15 cellular contexts compared by ENCODE assay signal in genomic region chr22:38959574-38959973, GRCh38. TPM values are rescaled to one million over a fixed set of nuclear protein-coding genes. Genes with fewer than 3 reads are reported as not detected.
DNase-seq lines count a peak whose midpoint lies in the region; TF ChIP-seq lines count a peak whose summit lies in the region.
"Had no signal": no experiment of that assay in that cellular context is flagged by ENCODE, and none has a peak within 500 bp of the region (broad histone marks: within the 10 kb centered on the region; RNA-seq: fewer than 3 reads in every experiment).

No MANE protein-coding gene starts in this region.

- no peaks in the 10 kb centered on the region for H3K9me3 ChIP-seq in BLaER1
- no peaks in the 10 kb centered on the region for H3K9me3 ChIP-seq in neuronal stem cell (replicated peaks in 1 of 2; ENCODE audit: control insufficient read depth in 2 of 2, insufficient read depth in 1 of 2, low read depth in 1 of 2, low read length in 2 of 2)
- H3K9me3 ChIP-seq: Caco-2, HAP-1 had no signal

- H3K27me3 Mint-ChIP-seq in activated CD4-positive, alpha-beta memory T cell treated with anti-CD3 and anti-CD28 coated beads, Interleukin-2, amount 10 ng/mL, durations not matched to agents 7 days and 5 days, result peaks cover 4% of the 10 kb centered on the region
- H3K27me3 Mint-ChIP-seq in activated CD4-positive, alpha-beta memory T cell treated with anti-CD3 and anti-CD28 coated beads for 36 hours, result peaks cover 4% of the 10 kb centered on the region
- H3K27me3 Mint-ChIP-seq in CD14-positive monocyte (ENCODE audit: low read depth in 3 of 3), result peaks cover 1 to 9% (median 4%) of the 10 kb centered on the region in 3 donors

- H3K27ac ChIP-seq in BLaER1 (no peak overlapping the region), neuronal stem cell (replicated peaks; ENCODE audit: low read length) (no peak overlapping the region)
- H3K27ac ChIP-seq: HL-60 had no signal

- peak overlapping the region; percentile 58 for H2BK15ac ChIP-seq in neuronal stem cell (ENCODE audit: low read length)

- H2BK12ac ChIP-seq in neuronal stem cell (ENCODE audit: low read length), result peak overlapping the region; percentile 73

- peak; percentile 22 for DNase-seq in activated CD4-positive, alpha-beta memory T cell treated with anti-CD3 and anti-CD28 coated beads, Interleukin-2, amount 10 ng/mL, durations not matched to agents 7 days and 5 days
- no peak for DNase-seq in activated CD4-positive, alpha-beta memory T cell treated with anti-CD3 and anti-CD28 coated beads for 36 hours
- DNase-seq in CD14-positive monocyte (ENCODE audit: low spot score), result no peak
- DNase-seq in neuronal stem cell (ENCODE audit: low spot score), result no peak
- no peak for DNase-seq in NCI-H526 (lab: John Stamatoyannopoulos, UW)
- DNase-seq in NCI-H446 treated with DMSO at 0.1 percent for 48 hours (lab: John Stamatoyannopoulos, UW), result no peak
- DNase-seq: Caco-2, DND-41, GDM1 had no signal

- POLR2A ChIA-PET in activated CD4-positive, alpha-beta memory T cell treated with anti-CD3 and anti-CD28 coated beads, Interleukin-2, amount 10 ng/mL, durations not matched to agents 7 days and 5 days (lab: Charles Lee), result no interaction called here
- POLR2A ChIA-PET in activated CD4-positive, alpha-beta memory T cell treated with anti-CD3 and anti-CD28 coated beads for 36 hours (lab: Charles Lee), result no interaction called here

- peaks cover 37% of the 10 kb centered on the region for H3K4me1 Mint-ChIP-seq in activated CD4-positive, alpha-beta memory T cell treated with anti-CD3 and anti-CD28 coated beads, Interleukin-2, amount 10 ng/mL, durations not matched to agents 7 days and 5 days
- H3K4me1 Mint-ChIP-seq in activated CD4-positive, alpha-beta memory T cell treated with anti-CD3 and anti-CD28 coated beads for 36 hours (ENCODE audit: low read depth), result peaks cover 16% of the 10 kb centered on the region
- H3K4me1 Mint-ChIP-seq in CD14-positive monocyte, result peaks cover 74% of the 10 kb centered on the region
- H3K4me1 Mint-ChIP-seq: CD8-positive, alpha-beta memory T cell had no signal

- peak overlapping the region; percentile 53 for H2BK5ac ChIP-seq in neuronal stem cell (ENCODE audit: low read length)

- no peaks in the 10 kb centered on the region for H3K9me3 Mint-ChIP-seq in activated CD4-positive, alpha-beta memory T cell treated with anti-CD3 and anti-CD28 coated beads, Interleukin-2, amount 10 ng/mL, durations not matched to agents 7 days and 5 days
- no peaks in the 10 kb centered on the region for H3K9me3 Mint-ChIP-seq in activated CD4-positive, alpha-beta memory T cell treated with anti-CD3 and anti-CD28 coated beads for 36 hours
- H3K9me3 Mint-ChIP-seq in CD14-positive monocyte, result peaks cover 0 to 3% (median 0%) of the 10 kb centered on the region in 7 donors
- H3K9me3 Mint-ChIP-seq: CD8-positive, alpha-beta memory T cell had no signal

- no peak overlapping the region for H4K8ac ChIP-seq in neuronal stem cell (ENCODE audit: low read depth, low read length)

- H3K4me3 ChIP-seq in BLaER1, result no peak overlapping the region
- H3K4me3 ChIP-seq in neuronal stem cell (ENCODE audit: low read length in 2 of 2), result no peak overlapping the region
- H3K4me3 ChIP-seq: HAP-1 had no signal

- intact Hi-C loops in activated CD4-positive, alpha-beta memory T cell treated with anti-CD3 and anti-CD28 coated beads for 36 hours (cut with micrococcal nuclease), result no loop called here
- intact Hi-C loops in CD14-positive monocyte (cut with micrococcal nuclease), result no loop called here

- H3K27me3 ChIP-seq in BLaER1 (no peaks in the 10 kb centered on the region), neuronal stem cell (ENCODE audit: control insufficient read depth in 3 of 3, insufficient read depth in 3 of 3, low read depth in 1 of 3, low read length in 3 of 3) (peaks cover 0 to 22% (median 0%) of the 10 kb centered on the region in 3 experiments)

- H3K4ac ChIP-seq in neuronal stem cell (ENCODE audit: low read length), result no peak overlapping the region

- no peak for TF ChIP-seq CTCF in CD14-positive monocyte (IDR thresholded peaks at IDR 0.05)

- no peak overlapping the region for H3K4me3 Mint-ChIP-seq in activated CD4-positive, alpha-beta memory T cell treated with anti-CD3 and anti-CD28 coated beads, Interleukin-2, amount 10 ng/mL, durations not matched to agents 7 days and 5 days
- H3K4me3 Mint-ChIP-seq in activated CD4-positive, alpha-beta memory T cell treated with anti-CD3 and anti-CD28 coated beads for 36 hours, result no peak overlapping the region
- H3K4me3 Mint-ChIP-seq in CD14-positive monocyte, result peak overlapping the region; percentile 88 to 90
- H3K4me3 Mint-ChIP-seq: B cell; CD8-positive, alpha-beta memory T cell had no signal

- H3K27ac Mint-ChIP-seq in activated CD4-positive, alpha-beta memory T cell treated with anti-CD3 and anti-CD28 coated beads, Interleukin-2, amount 10 ng/mL, durations not matched to agents 7 days and 5 days, result no peak overlapping the region
- no peak overlapping the region for H3K27ac Mint-ChIP-seq in activated CD4-positive, alpha-beta memory T cell treated with anti-CD3 and anti-CD28 coated beads for 36 hours
- H3K27ac Mint-ChIP-seq in CD14-positive monocyte, result peak overlapping the region in 6 of 7 donors; percentile 33 to 100 (median 81)
- H3K27ac Mint-ChIP-seq: B cell had no signal

- peak overlapping the region; percentile 81 for H2AK5ac ChIP-seq in neuronal stem cell (ENCODE audit: low read depth, low read length)

- H3K14ac ChIP-seq in neuronal stem cell (ENCODE audit: low read length), result no peak overlapping the region

- H3K4me1 ChIP-seq in BLaER1 (peaks cover 43% of the 10 kb centered on the region), neuronal stem cell (ENCODE audit: control insufficient read depth in 2 of 2, insufficient read depth in 1 of 2, low read depth in 1 of 2, low read length in 2 of 2) (no peaks in the 10 kb centered on the region)
- H3K4me1 ChIP-seq: HAP-1 had no signal

- H2BK120ac ChIP-seq in neuronal stem cell (ENCODE audit: low read depth, low read length), result no peak overlapping the region

- no peak overlapping the region for H3K23ac ChIP-seq in neuronal stem cell (ENCODE audit: low read depth, low read length, poor library complexity)

- no peak overlapping the region for H2AFZ ChIP-seq in neuronal stem cell (ENCODE audit: low read length)

- peak overlapping the region; percentile 57 for H3K4me2 ChIP-seq in BLaER1
- no peak overlapping the region for H3K4me2 ChIP-seq in neuronal stem cell (ENCODE audit: insufficient read depth, low read length, poor library complexity, severe bottlenecking)

- CTCF ChIA-PET in activated CD4-positive, alpha-beta memory T cell treated with anti-CD3 and anti-CD28 coated beads, Interleukin-2, amount 10 ng/mL, durations not matched to agents 7 days and 5 days (lab: Charles Lee), result no interaction called here
- CTCF ChIA-PET in activated CD4-positive, alpha-beta memory T cell treated with anti-CD3 and anti-CD28 coated beads for 36 hours (lab: Charles Lee), result interaction anchor here (1.2 kb wide), 1 partner anchor 89 kb away, joined by 3 read pairs; no protein-coding TSS in a partner anchor

- no peaks in the 10 kb centered on the region for H3K36me3 ChIP-seq in BLaER1
- no peaks in the 10 kb centered on the region for H3K36me3 ChIP-seq in neuronal stem cell (replicated peaks in 1 of 2; ENCODE audit: control insufficient read depth in 2 of 2, insufficient read depth in 2 of 2, low read length in 2 of 2)
- H3K36me3 ChIP-seq: HAP-1 had no signal

- H4K91ac ChIP-seq in neuronal stem cell (ENCODE audit: low read depth, low read length, poor library complexity), result no peak overlapping the region

- peak overlapping the region; percentile 64 for H3K18ac ChIP-seq in neuronal stem cell (ENCODE audit: low read length)

- H3K9ac ChIP-seq in BLaER1 (no peak overlapping the region), neuronal stem cell (ENCODE audit: low read depth, low read length, poor library complexity) (no peak overlapping the region)

- no peaks in the 10 kb centered on the region for H4K20me1 ChIP-seq in BLaER1

- H3K36me3 Mint-ChIP-seq in activated CD4-positive, alpha-beta memory T cell treated with anti-CD3 and anti-CD28 coated beads, Interleukin-2, amount 10 ng/mL, durations not matched to agents 7 days and 5 days (ENCODE audit: low read depth), result no peaks in the 10 kb centered on the region
- H3K36me3 Mint-ChIP-seq in activated CD4-positive, alpha-beta memory T cell treated with anti-CD3 and anti-CD28 coated beads for 36 hours, result no peaks in the 10 kb centered on the region
- H3K36me3 Mint-ChIP-seq in CD14-positive monocyte, result peaks cover 56 to 70% of the 10 kb centered on the region in 2 donors
- H3K36me3 Mint-ChIP-seq: CD8-positive, alpha-beta memory T cell had no signal

- no CpG with 5 or more reads among the region's 8 CpGs for WGBS in neuronal stem cell (ENCODE audit: extremely low coverage in 2 of 2, insufficient read length in 2 of 2, insufficient replicate concordance in 1 of 2), 2 donors

- no peaks in the 10 kb centered on the region for H3K79me1 ChIP-seq in neuronal stem cell (ENCODE audit: low read depth, low read length)

RNA-seq across cellular contexts. Expression of gene APOBEC3A, which starts 2.2 kb away (rescaled TPM):
- not detected for total RNA-seq in activated CD4-positive, alpha-beta memory T cell treated with anti-CD3 and anti-CD28 coated beads, Interleukin-2, amount 10 ng/mL, durations not matched to agents 7 days and 5 days
- total RNA-seq in activated CD4-positive, alpha-beta memory T cell treated with anti-CD3 and anti-CD28 coated beads for 36 hours, result under 1 TPM in 1 of 2 experiments, not detected in 1; 0.17 TPM
- polyA plus RNA-seq in CD14-positive monocyte, result 100 to 1,000 TPM; 233 to 247 TPM
- polyA plus RNA-seq in neuronal stem cell (2013, experiment 1 of 2), result not detected
- polyA plus RNA-seq in neuronal stem cell (2013, experiment 2 of 2), result not detected
- total RNA-seq: B cell; Caco-2; CD8-positive, alpha-beta memory T cell; H1 had no signal
- polyA plus RNA-seq: CD8-positive, alpha-beta memory T cell; H1 had no signal

RNA-seq across cellular contexts. Expression of gene APOBEC3B, which starts 22.6 kb away (rescaled TPM):
- total RNA-seq in activated CD4-positive, alpha-beta memory T cell treated with anti-CD3 and anti-CD28 coated beads, Interleukin-2, amount 10 ng/mL, durations not matched to agents 7 days and 5 days, result 10 to 100 TPM; 51.6 to 51.9 TPM
- 10 to 100 TPM; 43.9 to 44.3 TPM for total RNA-seq in activated CD4-positive, alpha-beta memory T cell treated with anti-CD3 and anti-CD28 coated beads for 36 hours
- polyA plus RNA-seq in CD14-positive monocyte, result 10 to 100 TPM in 1 of 2 donors, under 1 TPM in 1; 0.40 to 12.6 TPM
- 2.9 TPM for polyA plus RNA-seq in neuronal stem cell (2013, experiment 1 of 2)
- polyA plus RNA-seq in neuronal stem cell (2013, experiment 2 of 2), result 2.8 TPM

RNA-seq across cellular contexts. Expression of gene APOBEC3C, which starts 54.5 kb away (rescaled TPM):
- 100 to 1,000 TPM; 146 to 157 TPM for total RNA-seq in activated CD4-positive, alpha-beta memory T cell treated with anti-CD3 and anti-CD28 coated beads, Interleukin-2, amount 10 ng/mL, durations not matched to agents 7 days and 5 days
- total RNA-seq in activated CD4-positive, alpha-beta memory T cell treated with anti-CD3 and anti-CD28 coated beads for 36 hours, result 100 to 1,000 TPM; 141 to 142 TPM
- 10 to 100 TPM; 69.4 to 86.3 TPM for polyA plus RNA-seq in CD14-positive monocyte
- polyA plus RNA-seq in neuronal stem cell (2013, experiment 1 of 2), result 18.7 TPM
- 20.6 TPM for polyA plus RNA-seq in neuronal stem cell (2013, experiment 2 of 2)

Comparison
In these comparisons a context has a peak if more than half of its experiments do, and no peak if none do; other contexts are left out.
1. H3K27ac Mint-ChIP-seq: peak in CD14-positive monocyte (6 of 7); none in activated CD4-positive, alpha-beta memory T cell treated with anti-CD3 and anti-CD28 coated beads, Interleukin-2, amount 10 ng/mL, durations not matched to agents 7 days and 5 days (single experiment) and activated CD4-positive, alpha-beta memory T cell treated with anti-CD3 and anti-CD28 coated beads for 36 hours (single experiment).
2. H3K4me3 Mint-ChIP-seq: peak in CD14-positive monocyte (2 of 2); none in activated CD4-positive, alpha-beta memory T cell treated with anti-CD3 and anti-CD28 coated beads, Interleukin-2, amount 10 ng/mL, durations not matched to agents 7 days and 5 days (single experiment) and activated CD4-positive, alpha-beta memory T cell treated with anti-CD3 and anti-CD28 coated beads for 36 hours (single experiment).